16 cellular contexts compared by ENCODE assay signal in the genomic region with DNA sequence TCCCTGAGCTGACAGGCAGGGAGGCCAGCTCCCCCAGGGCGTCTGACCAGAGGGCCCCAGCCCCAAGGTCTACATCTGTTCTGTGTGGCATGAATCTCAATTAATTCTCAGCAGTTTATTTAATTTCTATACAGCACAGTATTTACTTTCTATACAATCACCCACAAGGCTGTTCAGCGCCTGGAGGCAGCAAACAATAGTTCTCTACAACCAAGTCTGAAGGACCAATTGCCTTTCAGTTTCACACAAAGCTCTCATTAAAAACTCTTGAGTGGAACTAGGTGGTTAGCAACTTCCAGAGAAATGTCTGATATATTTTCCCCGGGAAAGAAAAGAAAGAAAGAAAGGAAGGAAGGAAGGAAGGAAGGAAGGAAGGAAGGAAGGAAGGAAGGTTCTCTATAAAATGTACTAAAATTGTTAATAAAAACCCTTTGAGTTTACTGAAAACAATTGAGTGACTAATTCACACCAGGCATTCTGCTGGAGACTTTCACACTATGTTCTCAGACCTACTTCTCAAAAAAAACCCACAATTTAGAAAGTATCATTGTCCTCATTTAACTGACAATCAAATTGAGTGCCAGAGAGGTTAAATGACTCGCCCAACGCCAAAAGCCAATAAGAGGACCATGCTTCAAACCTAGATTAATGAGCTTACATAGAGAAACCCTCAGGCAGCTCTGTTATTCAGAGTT.
DNase-seq lines count a peak whose midpoint lies in the region; ATAC-seq and TF ChIP-seq lines count a peak whose summit lies in the region.
"Had no signal": no experiment of that assay in that cellular context is flagged by ENCODE, and none has a peak within 500 bp of the region (broad histone marks: within the 10 kb centered on the region; RNA-seq: fewer than 3 reads in every experiment).

No MANE protein-coding gene starts in this region.

- H3K36me3 Mint-ChIP-seq in activated CD8-positive, alpha-beta T cell treated with anti-CD3 and anti-CD28 coated beads for 36 hours (ENCODE audit: low read depth): no peaks in the 10 kb centered on the region
- peaks cover 21% of the 10 kb centered on the region for H3K36me3 Mint-ChIP-seq in mesothelial cell of epicardium

- ATAC-seq in stimulated activated naive CD8-positive, alpha-beta T cell treated with anti-CD3 and anti-CD28 coated beads, Interleukin-15, amount 100 ng/mL, for 72 hours: peak; percentile 88
- ATAC-seq in stimulated activated naive CD8-positive, alpha-beta T cell treated with anti-CD3 and anti-CD28 coated beads, Interleukin-15, Interleukin-2, amounts not matched to agents 100 U/mL and 50 U/mL, for 24 hours: no peak
- ATAC-seq in activated CD8-positive, alpha-beta T cell treated with anti-CD3 and anti-CD28 coated beads for 36 hours: peak; percentile 86
- ATAC-seq in GM21447 (IDR thresholded peaks at IDR 0.05; ENCODE audit: unreplicated experiment): no peak
- ATAC-seq: left colon had no signal

- POLR2A ChIA-PET in activated CD8-positive, alpha-beta T cell treated with anti-CD3 and anti-CD28 coated beads for 36 hours (lab: Charles Lee): interaction anchor here (0.9 kb wide), 1 partner anchor 71 kb away, joined by 3 read pairs; no protein-coding TSS in a partner anchor

- peaks cover 0 to 6% of the 10 kb centered on the region in 2 donors for H3K9me3 Mint-ChIP-seq in stimulated activated naive CD8-positive, alpha-beta T cell treated with anti-CD3 and anti-CD28 coated beads, Interleukin-15, amount 100 ng/mL, for 72 hours
- peaks cover 3% of the 10 kb centered on the region for H3K9me3 Mint-ChIP-seq in activated CD8-positive, alpha-beta T cell treated with anti-CD3 and anti-CD28 coated beads for 36 hours
- peaks cover 9% of the 10 kb centered on the region for H3K9me3 Mint-ChIP-seq in mesothelial cell of epicardium
- H3K9me3 Mint-ChIP-seq: HFFc6 had no signal

- CTCF ChIA-PET in activated CD8-positive, alpha-beta T cell treated with anti-CD3 and anti-CD28 coated beads for 36 hours (lab: Charles Lee): interaction anchor here (0.7 to 3.6 kb wide), 3 partner anchors 20 to 95 kb away, joined by 3 to 18 read pairs (median 4); no protein-coding TSS in a partner anchor

- intact Hi-C loops in activated CD8-positive, alpha-beta T cell treated with anti-CD3 and anti-CD28 coated beads for 36 hours (cut with micrococcal nuclease): no loop called here

- peak overlapping the region in 1 of 2 donors; percentile 76 for H3K4me3 Mint-ChIP-seq in stimulated activated naive CD8-positive, alpha-beta T cell treated with anti-CD3 and anti-CD28 coated beads, Interleukin-15, amount 100 ng/mL, for 72 hours
- H3K4me3 Mint-ChIP-seq in activated CD8-positive, alpha-beta T cell treated with anti-CD3 and anti-CD28 coated beads for 36 hours: peak overlapping the region; percentile 67
- H3K4me3 Mint-ChIP-seq in mesothelial cell of epicardium: no peak overlapping the region
- H3K4me3 Mint-ChIP-seq: HFFc6 had no signal

- TF ChIP-seq CTCF in activated CD8-positive, alpha-beta T cell treated with anti-CD3 and anti-CD28 coated beads for 36 hours (IDR thresholded peaks at IDR 0.05): no peak
- no peak for TF ChIP-seq CTCF in mesothelial cell of epicardium (IDR thresholded peaks at IDR 0.05; ENCODE audit: unreplicated experiment)

- H3K27ac Mint-ChIP-seq in stimulated activated naive CD8-positive, alpha-beta T cell treated with anti-CD3 and anti-CD28 coated beads, Interleukin-15, amount 100 ng/mL, for 72 hours: no peak overlapping the region
- peak overlapping the region; percentile 47 for H3K27ac Mint-ChIP-seq in activated CD8-positive, alpha-beta T cell treated with anti-CD3 and anti-CD28 coated beads for 36 hours
- peak overlapping the region; percentile 92 for H3K27ac Mint-ChIP-seq in mesothelial cell of epicardium
- H3K27ac Mint-ChIP-seq: HFFc6, progenitor cell of endocrine pancreas had no signal

- no peaks in the 10 kb centered on the region for H3K27me3 Mint-ChIP-seq in stimulated activated naive CD8-positive, alpha-beta T cell treated with anti-CD3 and anti-CD28 coated beads, Interleukin-15, amount 100 ng/mL, for 72 hours
- H3K27me3 Mint-ChIP-seq in activated CD8-positive, alpha-beta T cell treated with anti-CD3 and anti-CD28 coated beads for 36 hours: no peaks in the 10 kb centered on the region
- no peaks in the 10 kb centered on the region for H3K27me3 Mint-ChIP-seq in mesothelial cell of epicardium (ENCODE audit: low read depth)
- H3K27me3 Mint-ChIP-seq: progenitor cell of endocrine pancreas had no signal

- DNase-seq in stimulated activated naive CD8-positive, alpha-beta T cell treated with anti-CD3 and anti-CD28 coated beads, Interleukin-15, amount 100 ng/mL, for 72 hours: peak in 1 of 2 donors; percentile 13
- no peak for DNase-seq in stimulated activated naive CD8-positive, alpha-beta T cell treated with anti-CD3 and anti-CD28 coated beads, Interleukin-15, Interleukin-2, amounts not matched to agents 100 U/mL and 50 U/mL, for 24 hours
- peak; percentile 35 for DNase-seq in activated CD8-positive, alpha-beta T cell treated with anti-CD3 and anti-CD28 coated beads for 36 hours
- DNase-seq in mesothelial cell of epicardium (ENCODE audit: low spot score in 2 of 2, unreplicated experiment in 2 of 2) (no peak), H4 (ENCODE audit: low spot score) (no peak), NCI-H2227 (lab: John Stamatoyannopoulos, UW; ENCODE audit: unreplicated experiment) (no peak), SK-N-DZ (ENCODE audit: low spot score) (no peak)
- DNase-seq: Calu3; HFFc6; left colon; NCI-H1092; PC-9; spleen; stimulated activated naive CD4-positive, alpha-beta T cell treated with Interleukin-2 at 50 U/mL for 16 hours had no signal

- H3K4me1 Mint-ChIP-seq in stimulated activated naive CD8-positive, alpha-beta T cell treated with anti-CD3 and anti-CD28 coated beads, Interleukin-15, amount 100 ng/mL, for 72 hours: peaks cover 14% of the 10 kb centered on the region
- H3K4me1 Mint-ChIP-seq in activated CD8-positive, alpha-beta T cell treated with anti-CD3 and anti-CD28 coated beads for 36 hours (ENCODE audit: low read depth): peaks cover 25% of the 10 kb centered on the region
- peaks cover 31% of the 10 kb centered on the region for H3K4me1 Mint-ChIP-seq in mesothelial cell of epicardium

Comparison
In these comparisons a context has a peak if more than half of its experiments do, and no peak if none do; other contexts are left out.
1. ATAC-seq: peak in stimulated activated naive CD8-positive, alpha-beta T cell treated with anti-CD3 and anti-CD28 coated beads, Interleukin-15, amount 100 ng/mL, for 72 hours (single experiment) and activated CD8-positive, alpha-beta T cell treated with anti-CD3 and anti-CD28 coated beads for 36 hours (single experiment); none in stimulated activated naive CD8-positive, alpha-beta T cell treated with anti-CD3 and anti-CD28 coated beads, Interleukin-15, Interleukin-2, amounts not matched to agents 100 U/mL and 50 U/mL, for 24 hours (single experiment) and GM21447 (single experiment).
2. H3K27ac Mint-ChIP-seq: peak in activated CD8-positive, alpha-beta T cell treated with anti-CD3 and anti-CD28 coated beads for 36 hours (single experiment) and mesothelial cell of epicardium (single experiment); none in stimulated activated naive CD8-positive, alpha-beta T cell treated with anti-CD3 and anti-CD28 coated beads, Interleukin-15, amount 100 ng/mL, for 72 hours (0 of 2).